ENCODE assay signal across 17 cellular contexts in genomic region chr13:91397595-91397994, GRCh38. TPM values are rescaled to one million over a fixed set of nuclear protein-coding genes. Genes with fewer than 3 reads are reported as not detected.
"Had no signal": no experiment of that assay in that cellular context is flagged by ENCODE, and none has a peak within 500 bp of the region (broad histone marks: within the 10 kb centered on the region; RNA-seq: fewer than 3 reads in every experiment).

No MANE protein-coding gene starts in this region.

- H3K9me3 Mint-ChIP-seq: activated B cell treated with CpG ODN at 0.5 μM for 24 hours; activated CD4-positive, alpha-beta memory T cell treated with anti-CD3 and anti-CD28 coated beads for 36 hours; activated naive CD4-positive, alpha-beta T cell treated with anti-CD3 and anti-CD28 coated beads, Interleukin-2, amount 50 U/mL, for 24 hours; activated naive CD8-positive, alpha-beta T cell treated with anti-CD3 and anti-CD28 coated beads, Interleukin-2, amount 10 ng/mL, durations not matched to agents 7 days and 5 days; T-cell had no signal

- H3K36me3 ChIP-seq: ascending aorta, Peyer's patch had no signal

- H3K9me3 ChIP-seq: ascending aorta, body of pancreas, Peyer's patch had no signal

- H3K27ac ChIP-seq: ascending aorta, body of pancreas, Peyer's patch, VCaP had no signal

- H3K27me3 ChIP-seq: ascending aorta had no signal

- DNase-seq: cerebellar nuclear complex, NCI-H146, NCI-H2029 treated with DMSO at 0.1 percent for 48 hours, NCI-H446 treated with DMSO at 0.1 percent for 48 hours, PC-3, RPMI8226, SIG-M5 had no signal

- H3K4me3 ChIP-seq: body of pancreas had no signal

- H3K36me3 Mint-ChIP-seq: activated CD4-positive, alpha-beta memory T cell treated with anti-CD3 and anti-CD28 coated beads for 36 hours; activated naive CD4-positive, alpha-beta T cell treated with anti-CD3 and anti-CD28 coated beads, Interleukin-2, amount 50 U/mL, for 24 hours; activated naive CD8-positive, alpha-beta T cell treated with anti-CD3 and anti-CD28 coated beads, Interleukin-2, amount 10 ng/mL, durations not matched to agents 7 days and 5 days; T-cell had no signal

- H3K27ac Mint-ChIP-seq: activated B cell treated with CpG ODN at 0.5 μM for 24 hours; activated naive CD4-positive, alpha-beta T cell treated with anti-CD3 and anti-CD28 coated beads, Interleukin-2, amount 50 U/mL, for 24 hours; activated naive CD8-positive, alpha-beta T cell treated with anti-CD3 and anti-CD28 coated beads, Interleukin-2, amount 10 ng/mL, durations not matched to agents 7 days and 5 days; T-helper 17 cell had no signal

RNA-seq across cellular contexts. Expression of gene GPC5, which starts 0.8 kb away (rescaled TPM):
- total RNA-seq: ascending aorta, body of pancreas, PC-3 had no signal

RNA-seq across cellular contexts. Expression of gene MIR17HG, which starts 50.1 kb away (rescaled TPM):
- total RNA-seq: ascending aorta had no signal
